ENCODE assay signal across 10 cellular contexts in the genomic region with DNA sequence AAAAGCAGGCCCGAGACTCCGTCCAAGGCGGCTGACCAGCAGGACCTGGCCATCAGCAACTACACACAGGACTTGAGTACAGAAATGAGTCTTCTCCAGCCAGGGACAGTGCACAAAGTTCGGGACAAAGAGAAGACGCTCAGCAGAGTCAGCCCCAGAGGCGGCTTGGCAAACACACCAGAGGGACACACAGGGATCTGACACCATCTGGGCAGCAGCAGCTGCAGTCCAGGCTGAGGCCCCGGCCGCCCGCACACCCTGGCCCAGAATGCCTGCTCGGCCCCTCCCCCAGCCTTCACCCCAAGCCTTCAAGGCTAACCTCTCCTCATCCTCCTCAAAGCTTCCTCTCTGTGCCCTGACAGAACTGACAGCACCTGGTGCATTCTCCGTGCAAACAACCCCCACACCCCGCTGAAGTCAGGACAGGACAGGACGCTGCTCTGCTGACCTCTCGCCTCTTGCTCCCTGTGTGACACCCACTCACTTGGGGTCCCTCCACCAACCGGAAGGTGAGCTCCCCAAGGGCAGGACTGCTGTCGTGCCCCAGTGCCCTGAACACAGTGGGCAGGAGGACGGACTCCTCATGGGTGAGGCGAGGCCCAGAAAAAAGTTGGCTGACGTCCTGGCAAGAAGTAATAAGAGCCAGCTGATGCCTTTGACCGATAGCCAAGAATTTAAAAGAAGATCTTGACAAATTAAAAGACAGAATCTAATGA.
DNase-seq lines count a peak whose midpoint lies in the region; ATAC-seq, FAIRE-seq and TF ChIP-seq lines count a peak whose summit lies in the region.
"Had no signal": no experiment of that assay in that cellular context is flagged by ENCODE, and none has a peak within 500 bp of the region (broad histone marks: within the 10 kb centered on the region; RNA-seq: fewer than 3 reads in every experiment).

No MANE protein-coding gene starts in this region.

- H3K9me3 Mint-ChIP-seq in mesothelial cell of epicardium, result peaks cover 4% of the 10 kb centered on the region
- H3K9me3 Mint-ChIP-seq in CD4-positive, alpha-beta memory T cell, result peaks cover 0 to 4% (median 0%) of the 10 kb centered on the region in 8 donors
- H3K9me3 Mint-ChIP-seq: activated naive CD8-positive, alpha-beta T cell treated with anti-CD3 and anti-CD28 coated beads, Interleukin-2, amount 50 U/mL, for 24 hours had no signal

- no peak overlapping the region for H3K4me3 ChIP-seq in ectodermal cell (ENCODE audit: insufficient read depth, low read depth, low read length)
- peak overlapping the region in 2 of 4 donors; percentile 1 to 2 for H3K4me3 ChIP-seq in tibial nerve
- H3K4me3 ChIP-seq in CD4-positive, alpha-beta memory T cell (ENCODE audit: low read length in 2 of 2), result no peak overlapping the region
- no peak overlapping the region for H3K4me3 ChIP-seq in Karpas-422 (ENCODE audit: low read length)

- peak overlapping the region; percentile 24 for H3K4me3 Mint-ChIP-seq in mesothelial cell of epicardium
- no peak overlapping the region for H3K4me3 Mint-ChIP-seq in CD4-positive, alpha-beta memory T cell
- H3K4me3 Mint-ChIP-seq: activated naive CD8-positive, alpha-beta T cell treated with anti-CD3 and anti-CD28 coated beads, Interleukin-2, amount 50 U/mL, for 24 hours had no signal

- POLR2A ChIA-PET in CD4-positive, alpha-beta memory T cell (lab: Charles Lee; ENCODE audit: partially characterized antibody), result no interaction called here

- no peaks in the 10 kb centered on the region for H3K9me3 ChIP-seq in ectodermal cell (ENCODE audit: control insufficient read depth, low read length)
- H3K9me3 ChIP-seq in tibial nerve, result no peaks in the 10 kb centered on the region
- no peaks in the 10 kb centered on the region for H3K9me3 ChIP-seq in CD4-positive, alpha-beta memory T cell (ENCODE audit: control insufficient read depth in 1 of 2, low read length in 2 of 2)
- no peaks in the 10 kb centered on the region for H3K9me3 ChIP-seq in Karpas-422 (ENCODE audit: low read length)

- no peaks in the 10 kb centered on the region for H3K27me3 Mint-ChIP-seq in mesothelial cell of epicardium (ENCODE audit: low read depth)
- no peaks in the 10 kb centered on the region for H3K27me3 Mint-ChIP-seq in CD4-positive, alpha-beta memory T cell
- H3K27me3 Mint-ChIP-seq: activated naive CD8-positive, alpha-beta T cell treated with anti-CD3 and anti-CD28 coated beads, Interleukin-2, amount 50 U/mL, for 24 hours had no signal

- no peaks in the 10 kb centered on the region for H3K9me2 ChIP-seq in Karpas-422 (replicated peaks; ENCODE audit: insufficient read depth, low read length)

- H3K27ac ChIP-seq in ectodermal cell (ENCODE audit: insufficient read depth, low read depth, low read length, poor library complexity, severe bottlenecking) (peak overlapping the region; percentile 23), tibial nerve (peak overlapping the region; percentile 63 to 90 (median 84)), Karpas-422 (ENCODE audit: low read length) (no peak overlapping the region)
- H3K27ac ChIP-seq in CD4-positive, alpha-beta memory T cell (ENCODE audit: low read depth, low read length), result no peak overlapping the region

- peaks cover 17% of the 10 kb centered on the region for H3K4me1 ChIP-seq in ectodermal cell (ENCODE audit: control insufficient read depth, insufficient read depth, low read length)
- peaks cover 0 to 48% (median 25%) of the 10 kb centered on the region in 4 donors for H3K4me1 ChIP-seq in tibial nerve
- H3K4me1 ChIP-seq in CD4-positive, alpha-beta memory T cell (ENCODE audit: insufficient read depth, low read length), result peaks cover 15% of the 10 kb centered on the region
- H3K4me1 ChIP-seq in Karpas-422 (ENCODE audit: low read length), result no peaks in the 10 kb centered on the region

- H3K9ac ChIP-seq in Karpas-422 (ENCODE audit: low read length), result no peak overlapping the region

- WGBS in ectodermal cell, 2 experiments, result 81 to 83% methylated on average over 20 of the region's 20 CpGs
- WGBS in tibial nerve, 2 donors, result 55 to 56% methylated on average over 20 of the region's 20 CpGs

- TF ChIP-seq CTCF in mesothelial cell of epicardium (IDR thresholded peaks at IDR 0.05; ENCODE audit: unreplicated experiment) (no peak), tibial nerve (IDR thresholded peaks at IDR 0.05) (no peak), D721Med (IDR thresholded peaks at IDR 0.05; ENCODE audit: insufficient read depth, missing control alignments) (no peak)

- TF ChIP-seq EP300 in tibial nerve (IDR thresholded peaks at IDR 0.05), result no peak

- H3K36me3 ChIP-seq in ectodermal cell (ENCODE audit: control insufficient read depth, insufficient read depth, low read length), result no peaks in the 10 kb centered on the region
- no peaks in the 10 kb centered on the region for H3K36me3 ChIP-seq in tibial nerve
- H3K36me3 ChIP-seq in CD4-positive, alpha-beta memory T cell (ENCODE audit: insufficient read depth, low read length), result no peaks in the 10 kb centered on the region
- no peaks in the 10 kb centered on the region for H3K36me3 ChIP-seq in Karpas-422 (ENCODE audit: insufficient read depth, low read length)

- no peak for FAIRE-seq in D721Med (lab: Jason Lieb, UNC)

- H3K4me1 Mint-ChIP-seq in mesothelial cell of epicardium, result peaks cover 35% of the 10 kb centered on the region
- peaks cover 8 to 12% (median 10%) of the 10 kb centered on the region in 4 donors for H3K4me1 Mint-ChIP-seq in CD4-positive, alpha-beta memory T cell

- H3K27ac Mint-ChIP-seq in mesothelial cell of epicardium, result peak overlapping the region; percentile 96
- no peak overlapping the region for H3K27ac Mint-ChIP-seq in CD4-positive, alpha-beta memory T cell
- H3K27ac Mint-ChIP-seq: activated naive CD8-positive, alpha-beta T cell treated with anti-CD3 and anti-CD28 coated beads, Interleukin-2, amount 50 U/mL, for 24 hours had no signal

- H3K79me2 ChIP-seq in Karpas-422 (ENCODE audit: low read length), result no peaks in the 10 kb centered on the region

- H3K27me3 ChIP-seq in ectodermal cell (ENCODE audit: control insufficient read depth, insufficient read depth, low read length, poor library complexity, severe bottlenecking), result no peaks in the 10 kb centered on the region
- H3K27me3 ChIP-seq in tibial nerve, result no peaks in the 10 kb centered on the region
- H3K27me3 ChIP-seq in CD4-positive, alpha-beta memory T cell (ENCODE audit: insufficient read depth, low read length), result no peaks in the 10 kb centered on the region
- no peaks in the 10 kb centered on the region; the same call in 1 of the 2 replicates for H3K27me3 ChIP-seq in Karpas-422 (ENCODE audit: low read length)

- DNase-seq in NCI-H524 (lab: John Stamatoyannopoulos, UW), result peak; percentile 73 to 84
- DNase-seq in mesothelial cell of epicardium (ENCODE audit: low spot score in 2 of 2, unreplicated experiment in 2 of 2), result no peak
- peak; percentile 38 to 49 for DNase-seq in tibial nerve (ENCODE audit: low spot score in 2 of 2)
- no peak for DNase-seq in CD4-positive, alpha-beta memory T cell
- no peak for DNase-seq in D721Med (ENCODE audit: insufficient read length, low spot score)
- DNase-seq in Karpas-422, result no peak
- DNase-seq: activated naive CD8-positive, alpha-beta T cell treated with anti-CD3 and anti-CD28 coated beads, Interleukin-2, amount 50 U/mL, for 24 hours; midbrain had no signal

- H3K4me2 ChIP-seq in Karpas-422 (ENCODE audit: low read depth, low read length, poor library complexity, severe bottlenecking), result no peak overlapping the region

- CTCF ChIA-PET in CD4-positive, alpha-beta memory T cell (lab: Charles Lee; ENCODE audit: partially characterized antibody), result no interaction called here

- H2AFZ ChIP-seq in Karpas-422 (ENCODE audit: low read length), result no peak overlapping the region

- no peak for TF ChIP-seq POLR2A in tibial nerve (IDR thresholded peaks at IDR 0.05)

- peaks cover 14% of the 10 kb centered on the region for H3K36me3 Mint-ChIP-seq in mesothelial cell of epicardium
- H3K36me3 Mint-ChIP-seq in CD4-positive, alpha-beta memory T cell, result peaks cover 4% of the 10 kb centered on the region in 2 donors

- H4K20me1 ChIP-seq in Karpas-422 (ENCODE audit: insufficient read depth, low read depth, low read length), result peaks cover 70% of the 10 kb centered on the region

- ATAC-seq in HG02798 (IDR thresholded peaks at IDR 0.05; ENCODE audit: poor library complexity, unreplicated experiment), result no peak
- ATAC-seq: activated naive CD8-positive, alpha-beta T cell treated with anti-CD3 and anti-CD28 coated beads, Interleukin-2, amount 50 U/mL, for 24 hours had no signal

- intact Hi-C loops in CD4-positive, alpha-beta memory T cell (cut with micrococcal nuclease), result no loop called here

Comparison
In these comparisons a context has a peak if more than half of its experiments do, and no peak if none do; other contexts are left out.
1. DNase-seq: peak in NCI-H524 (2 of 2) and tibial nerve (2 of 2); none in mesothelial cell of epicardium (0 of 2), CD4-positive, alpha-beta memory T cell (0 of 5), D721Med (single experiment) and Karpas-422 (single experiment).
2. H3K27ac ChIP-seq: peak in ectodermal cell (single experiment) and tibial nerve (4 of 4); none in CD4-positive, alpha-beta memory T cell (single experiment) and Karpas-422 (single experiment).